In the genomic region with DNA sequence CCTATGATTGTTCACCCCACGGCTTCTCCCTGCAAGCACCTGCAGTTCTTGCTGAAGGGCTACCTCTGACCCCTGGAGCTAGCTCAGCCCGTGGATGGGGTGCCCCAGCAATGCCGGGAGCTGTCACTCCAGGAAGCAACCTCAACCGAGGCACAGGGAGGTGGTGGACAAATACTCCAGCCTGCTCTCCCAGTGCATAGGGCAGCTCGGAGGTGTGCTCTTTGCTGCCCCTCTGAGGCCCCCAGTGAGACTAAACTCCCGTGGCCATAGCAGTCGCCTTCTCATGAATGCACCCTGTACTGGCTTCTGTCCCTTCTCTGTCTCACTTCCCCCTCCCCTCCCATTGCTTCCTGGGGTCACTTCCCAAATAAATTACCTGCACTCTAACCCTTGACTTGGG, we compare ENCODE assay signal across 15 cellular contexts. TPM values are rescaled to one million over a fixed set of nuclear protein-coding genes. Genes with fewer than 3 reads are reported as not detected.
DNase-seq lines count a peak whose midpoint lies in the region; TF ChIP-seq lines count a peak whose summit lies in the region.
"Had no signal": no experiment of that assay in that cellular context is flagged by ENCODE, and none has a peak within 500 bp of the region (broad histone marks: within the 10 kb centered on the region; RNA-seq: fewer than 3 reads in every experiment).

No MANE protein-coding gene starts in this region.

- intact Hi-C loops in thyroid gland (cut with DNase I), result no loop called here

- no peak for TF ChIP-seq EP300 in SK-N-SH (IDR thresholded peaks at IDR 0.05; ENCODE audit: borderline replicate concordance in 1 of 2, low read depth in 1 of 2, low read length in 1 of 2)

- H3K4me2 ChIP-seq in SK-N-SH, result no peak overlapping the region

- H3K4me1 ChIP-seq in SK-N-SH (ENCODE audit: control insufficient read depth in 1 of 2, insufficient read depth in 2 of 2, low read depth in 1 of 2, low read length in 1 of 2), result peaks cover 0 to 15% of the 10 kb centered on the region in 2 experiments; a peak in 1 of 4 replicates
- peaks cover 0 to 7% of the 10 kb centered on the region in 2 donors for H3K4me1 ChIP-seq in thyroid gland

- no peaks in the 10 kb centered on the region for H3F3A ChIP-seq in SK-N-SH (replicated peaks; ENCODE audit: insufficient read depth)

- no peaks in the 10 kb centered on the region for H3K9me3 Mint-ChIP-seq in HFFc6
- H3K9me3 Mint-ChIP-seq: naive B cell had no signal

- peak; percentile 18 for DNase-seq in ELR (ENCODE audit: low read depth)
- no peak for DNase-seq in HFFc6
- DNase-seq in SK-N-SH, result no peak
- peak; percentile 52 for DNase-seq in left kidney (ENCODE audit: low read depth, low spot score)
- DNase-seq in C1 segment of cervical spinal cord (lab: John Stamatoyannopoulos, UW), result no peak
- no peak for DNase-seq in thyroid gland
- DNase-seq in AG20443 (ENCODE audit: low spot score), result no peak
- DNase-seq in T1000 (lab: John Stamatoyannopoulos, UW), result no peak
- DNase-seq: activated CD8-positive, alpha-beta memory T cell treated with anti-CD3 and anti-CD28 coated beads, Interleukin-2, amount 50 U/mL, for 4 hours; aorta; GDM1; naive B cell; NCI-H1048; stimulated activated CD4-positive, alpha-beta T cell treated with anti-CD3 and anti-CD28 coated beads, Interleukin-12 subunit alpha, Interleukin-12 subunit beta, amount 100 ng/mL, for 4 hours; T-helper 9 cell had no signal

- TF ChIP-seq POLR2A in thyroid gland (IDR thresholded peaks at IDR 0.05), result no peak

- H4K20me1 ChIP-seq in SK-N-SH (ENCODE audit: insufficient read depth), result no peaks in the 10 kb centered on the region

- no peak overlapping the region for H3K4me3 Mint-ChIP-seq in HFFc6
- H3K4me3 Mint-ChIP-seq: naive B cell had no signal

- CTCF ChIA-PET in SK-N-SH (lab: Yijun Ruan, JAX), result interaction anchor here (0.9 kb wide), 1 partner anchor 27 kb away, joined by 3 read pairs; no protein-coding TSS in a partner anchor

- H3K36me3 Mint-ChIP-seq in HFFc6 (ENCODE audit: low read depth), result no peaks in the 10 kb centered on the region
- H3K36me3 Mint-ChIP-seq: naive B cell had no signal

- H3K9me2 ChIP-seq in SK-N-SH, result no peaks in the 10 kb centered on the region

- WGBS in SK-N-SH (ENCODE audit: low lambda C conversion rate), result 51% methylated on average over 5 of the region's 7 CpGs
- WGBS in thyroid gland, 2 donors, result 63 to 67% methylated on average over 3 to 7 of the region's 7 CpGs

- no peak for TF ChIP-seq RAD21 in SK-N-SH (IDR thresholded peaks at IDR 0.05; ENCODE audit: low read length)

- H3K27ac ChIP-seq in SK-N-SH (ENCODE audit: low read depth in 2 of 2, low read length in 1 of 2), result no peak overlapping the region
- no peak overlapping the region for H3K27ac ChIP-seq in thyroid gland

- H2AFZ ChIP-seq in SK-N-SH (ENCODE audit: low read depth), result no peak overlapping the region

- H3K27ac Mint-ChIP-seq in HFFc6, result no peak overlapping the region

- POLR2A ChIA-PET in SK-N-SH (lab: Yijun Ruan, JAX), result no interaction called here

- H3K27me3 Mint-ChIP-seq in HFFc6 (ENCODE audit: insufficient read depth), result peaks cover 70% of the 10 kb centered on the region

- H3K27me3 ChIP-seq in SK-N-SH (ENCODE audit: insufficient read depth) (peaks cover 6% of the 10 kb centered on the region; the same call in 1 of the 2 replicates), thyroid gland (no peaks in the 10 kb centered on the region)

- H3K4me3 ChIP-seq in SK-N-SH (ENCODE audit: low read depth in 2 of 2, low read length in 1 of 2), result no peak overlapping the region
- H3K4me3 ChIP-seq in thyroid gland (replicated peaks in 1 of 3), result no peak overlapping the region

- H3K9me3 ChIP-seq in SK-N-SH (no peaks in the 10 kb centered on the region), thyroid gland (no peaks in the 10 kb centered on the region)

- H3K9ac ChIP-seq in SK-N-SH, result no peak overlapping the region

- no peaks in the 10 kb centered on the region for H3K4me1 Mint-ChIP-seq in HFFc6 (ENCODE audit: low read depth)

- H3K36me3 ChIP-seq in SK-N-SH (replicated peaks in 1 of 2; ENCODE audit: control insufficient read depth in 1 of 2, insufficient read depth in 2 of 2, low read length in 1 of 2) (no peaks in the 10 kb centered on the region), thyroid gland (no peaks in the 10 kb centered on the region)

- H3K79me2 ChIP-seq in SK-N-SH (ENCODE audit: insufficient read depth), result no peaks in the 10 kb centered on the region

- TF ChIP-seq CTCF in HFFc6 (IDR thresholded peaks at IDR 0.05) (peak; percentile 33), SK-N-SH (IDR thresholded peaks at IDR 0.05) (peak; percentile 22; the same call in 1 of the 2 replicates), thyroid gland (IDR thresholded peaks at IDR 0.05) (no peak)

TF ChIP-seq in SK-N-SH, 30 proteins besides CTCF, POLR2A, EP300 and RAD21 (continues in another document):
- no peak for TF ChIP-seq MEF2A (IDR thresholded peaks at IDR 0.05; ENCODE audit: borderline replicate concordance, low read depth)
- no peak for TF ChIP-seq NFIC (IDR thresholded peaks at IDR 0.05; ENCODE audit: borderline replicate concordance)
- no peak for TF ChIP-seq ZBTB33 (IDR thresholded peaks at IDR 0.05; ENCODE audit: borderline replicate concordance, low read depth)
- no peak for TF ChIP-seq RXRA (IDR thresholded peaks at IDR 0.05; ENCODE audit: borderline replicate concordance, low read depth)
- TF ChIP-seq TAF1 (IDR thresholded peaks at IDR 0.05; ENCODE audit: borderline replicate concordance, low read depth, low read length), result no peak
- TF ChIP-seq FOXM1 (IDR thresholded peaks at IDR 0.05; ENCODE audit: low read depth), result no peak
- TF ChIP-seq EZH2phosphoT487 (IDR thresholded peaks at IDR 0.05; ENCODE audit: borderline replicate concordance, low read depth), result no peak
- no peak for TF ChIP-seq MXI1 (IDR thresholded peaks at IDR 0.05; ENCODE audit: low read depth, low read length)
- TF ChIP-seq RFX5 (IDR thresholded peaks at IDR 0.05; ENCODE audit: low read length), result no peak
- no peak for TF ChIP-seq RCOR1 (IDR thresholded peaks at IDR 0.05; ENCODE audit: low read length)
- TF ChIP-seq POLR2AphosphoS5 (IDR thresholded peaks at IDR 0.05; ENCODE audit: low read depth, low read length), result no peak
- no peak for TF ChIP-seq JUND (IDR thresholded peaks at IDR 0.05)
- no peak for TF ChIP-seq IRF3 (IDR thresholded peaks at IDR 0.05; ENCODE audit: low read depth, low read length)
- TF ChIP-seq, protein P1, sequence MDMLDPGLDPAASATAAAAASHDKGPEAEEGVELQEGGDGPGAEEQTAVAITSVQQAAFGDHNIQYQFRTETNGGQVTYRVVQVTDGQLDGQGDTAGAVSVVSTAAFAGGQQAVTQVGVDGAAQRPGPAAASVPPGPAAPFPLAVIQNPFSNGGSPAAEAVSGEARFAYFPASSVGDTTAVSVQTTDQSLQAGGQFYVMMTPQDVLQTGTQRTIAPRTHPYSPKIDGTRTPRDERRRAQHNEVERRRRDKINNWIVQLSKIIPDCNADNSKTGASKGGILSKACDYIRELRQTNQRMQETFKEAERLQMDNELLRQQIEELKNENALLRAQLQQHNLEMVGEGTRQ (IDR thresholded peaks at IDR 0.05; ENCODE audit: borderline replicate concordance, low read depth, low read length), result no peak
- TF ChIP-seq GATA2 (CRISPR knock-in tag; IDR thresholded peaks at IDR 0.05), result no peak
- TF ChIP-seq PBX3 (IDR thresholded peaks at IDR 0.05), result no peak
- no peak for TF ChIP-seq CHD2 (IDR thresholded peaks at IDR 0.05; ENCODE audit: low read length, partially characterized antibody)
- no peak for TF ChIP-seq NRF1 (IDR thresholded peaks at IDR 0.05; ENCODE audit: low read depth, low read length)

RNA-seq across cellular contexts. Expression of gene LINGO1, which starts 48.5 kb away (rescaled TPM):
- under 1 TPM in 2 of 6 experiments, not detected in 4; 0.09 to 0.11 TPM for total RNA-seq in HFFc6 (2021; fragmentation: NEBNext Ultra II Directional; extraction: Animal tissue kit (Norgen Biotek cat#: 25700))
- 0.29 and 0.56 TPM in 2 replicates for polyA plus RNA-seq in SK-N-SH (2012; rRNA removed)
- 0.27 and 0.59 TPM in 2 replicates for polyA plus RNA-seq in SK-N-SH (2012; cell fraction: cytosol; rRNA removed)
- polyA plus RNA-seq in SK-N-SH (2012; cell fraction: nucleus; rRNA removed), result 0.13 and 0.39 TPM in 2 replicates
- 1 to 10 TPM in 2 of 4 donors, under 1 TPM in 1, not detected in 1; 0.13 to 1.1 (median 1.0) TPM for total RNA-seq in thyroid gland

Comparison
In these comparisons a context has a peak if more than half of its experiments do, and no peak if none do; other contexts are left out.
1. DNase-seq: peak in ELR (single experiment) and left kidney (single experiment); none in HFFc6 (single experiment), SK-N-SH (single experiment), C1 segment of cervical spinal cord (0 of 14), thyroid gland (0 of 2), AG20443 (single experiment) and T1000 (single experiment).
2. CTCF ChIP-seq: peak in HFFc6 (single experiment) and SK-N-SH (single experiment); none in thyroid gland (0 of 6).